Comparison of ENCODE assay signal across 11 cellular contexts in genomic region chr16:10122546-10122945, GRCh38. TPM values are rescaled to one million over a fixed set of nuclear protein-coding genes. Genes with fewer than 3 reads are reported as not detected.
DNase-seq lines count a peak whose midpoint lies in the region; ATAC-seq and TF ChIP-seq lines count a peak whose summit lies in the region.
"Had no signal": no experiment of that assay in that cellular context is flagged by ENCODE, and none has a peak within 500 bp of the region (broad histone marks: within the 10 kb centered on the region; RNA-seq: fewer than 3 reads in every experiment).

No MANE protein-coding gene starts in this region.

- no peak overlapping the region for H3K4me3 ChIP-seq in OCI-LY7 (ENCODE audit: low read depth, low read length, poor library complexity, severe bottlenecking)
- H3K4me3 ChIP-seq in thoracic aorta, result peak overlapping the region; percentile 46
- H3K4me3 ChIP-seq in H7 (ENCODE audit: insufficient read depth, low read depth, low read length), result no peak overlapping the region

- peak; percentile 3 for DNase-seq in activated CD4-positive, alpha-beta T cell treated with anti-CD3 and anti-CD28 coated beads for 48 hours
- no peak for DNase-seq in activated CD4-positive, alpha-beta T cell treated with anti-CD3 and anti-CD28 coated beads, Interleukin-2, amount 50 U/mL, for 4 hours
- DNase-seq in OCI-LY7 (ENCODE audit: low spot score) (no peak), endothelial cell (ENCODE audit: low spot score) (peak; percentile 30), thoracic aorta (ENCODE audit: low spot score) (no peak), H7 (no peak), activated T-cell treated with anti-CD3 and anti-CD28 coated beads for 4 hours (no peak), NCI-H128 (lab: John Stamatoyannopoulos, UW; ENCODE audit: unreplicated experiment) (no peak)
- DNase-seq: aorta; stimulated activated naive B cell treated with anti-CD40 and anti-IgM and Interleukin-4, amounts not matched to agents 10 μg/mL and 1 μg/mL and 100 μg/mL, for 72 hours had no signal

- H3K36me3 ChIP-seq in OCI-LY7 (ENCODE audit: insufficient read depth, low read length) (no peaks in the 10 kb centered on the region), thoracic aorta (no peaks in the 10 kb centered on the region), H7 (replicated peaks; ENCODE audit: control insufficient read depth, insufficient read depth, low read length) (no peaks in the 10 kb centered on the region)

- H3K27me3 Mint-ChIP-seq in endothelial cell (ENCODE audit: unreplicated experiment), result peaks cover 2% of the 10 kb centered on the region

- intact Hi-C loops in OCI-LY7 (cut with micrococcal nuclease; ENCODE audit: unreplicated experiment), result no loop called here

- H3K27me3 ChIP-seq in thoracic aorta (replicated peaks; ENCODE audit: insufficient read depth) (no peaks in the 10 kb centered on the region), H7 (ENCODE audit: control insufficient read depth, insufficient read depth, low read length) (no peaks in the 10 kb centered on the region)

- no peaks in the 10 kb centered on the region for H3K9me3 Mint-ChIP-seq in endothelial cell (ENCODE audit: unreplicated experiment)

- CTCF ChIA-PET in OCI-LY7 (lab: Charles Lee; ENCODE audit: unreplicated experiment), result no interaction called here

- POLR2A ChIA-PET in OCI-LY7 (lab: Charles Lee), result no interaction called here

- TF ChIP-seq CTCF in OCI-LY7 (conservative IDR thresholded peaks at IDR 0.05; ENCODE audit: low read length), result 0 out of 2 replicates have a peak, but pooled peaks have one; percentile 36
- TF ChIP-seq CTCF in endothelial cell (IDR thresholded peaks at IDR 0.05; ENCODE audit: unreplicated experiment), result peak; percentile 51
- TF ChIP-seq CTCF in thoracic aorta (IDR thresholded peaks at IDR 0.05), result peak; percentile 44

- H3K79me2 ChIP-seq in OCI-LY7 (ENCODE audit: insufficient read depth, low read depth, low read length), result no peaks in the 10 kb centered on the region

- no peaks in the 10 kb centered on the region for H3K36me3 Mint-ChIP-seq in endothelial cell (ENCODE audit: low read depth, unreplicated experiment)
- H3K36me3 Mint-ChIP-seq: stimulated activated naive B cell treated with anti-CD40 and anti-IgM and Interleukin-4, amounts not matched to agents 10 μg/mL and 1 μg/mL and 100 μg/mL, for 72 hours had no signal

- no peaks in the 10 kb centered on the region for H4K20me1 ChIP-seq in OCI-LY7 (ENCODE audit: insufficient read depth, low read length)

- H3K4me1 ChIP-seq in OCI-LY7 (ENCODE audit: insufficient read depth, low read length, poor library complexity, severe bottlenecking), result no peaks in the 10 kb centered on the region
- peaks cover 18 to 64% of the 10 kb centered on the region in 2 donors for H3K4me1 ChIP-seq in thoracic aorta (ENCODE audit: control insufficient read depth in 1 of 2, low read depth in 2 of 2)

- H3K9me2 ChIP-seq in OCI-LY7 (ENCODE audit: insufficient read depth, low read length), result no peaks in the 10 kb centered on the region

- H3K4me1 Mint-ChIP-seq in endothelial cell (ENCODE audit: unreplicated experiment), result no peaks in the 10 kb centered on the region
- H3K4me1 Mint-ChIP-seq: stimulated activated naive B cell treated with anti-CD40 and anti-IgM and Interleukin-4, amounts not matched to agents 10 μg/mL and 1 μg/mL and 100 μg/mL, for 72 hours had no signal

- ATAC-seq in thoracic aorta (ENCODE audit: insufficient number of reproducible peaks, low FRiP score, low read depth), result no peak

- H2AFZ ChIP-seq in OCI-LY7 (ENCODE audit: low read length), result no peak overlapping the region

- H3K4me2 ChIP-seq in OCI-LY7 (ENCODE audit: low read length), result no peak overlapping the region

- H3K9me3 ChIP-seq in OCI-LY7 (ENCODE audit: low read length), result no peaks in the 10 kb centered on the region
- H3K9me3 ChIP-seq in thoracic aorta, result no peaks in the 10 kb centered on the region

- no peak overlapping the region for H3K4me3 Mint-ChIP-seq in endothelial cell (ENCODE audit: unreplicated experiment)
- H3K4me3 Mint-ChIP-seq: stimulated activated naive B cell treated with anti-CD40 and anti-IgM and Interleukin-4, amounts not matched to agents 10 μg/mL and 1 μg/mL and 100 μg/mL, for 72 hours had no signal

- BruUV-seq in OCI-LY7 (replicated peaks; lab: Mats Ljungman, UMichigan), result no TSS peak

- no peak overlapping the region for H3K27ac ChIP-seq in OCI-LY7 (ENCODE audit: low read depth, low read length, poor library complexity, severe bottlenecking)
- H3K27ac ChIP-seq in thoracic aorta, result peak overlapping the region in 1 of 2 donors; percentile 41

- H3K27ac Mint-ChIP-seq in endothelial cell (ENCODE audit: unreplicated experiment), result no peak overlapping the region
- H3K27ac Mint-ChIP-seq: stimulated activated naive B cell treated with anti-CD40 and anti-IgM and Interleukin-4, amounts not matched to agents 10 μg/mL and 1 μg/mL and 100 μg/mL, for 72 hours had no signal

RNA-seq across cellular contexts. Expression of gene GRIN2A, which starts 59.7 kb away (rescaled TPM):
- total RNA-seq in OCI-LY7 (2014; rRNA removed; shearing (Covaris generic)), result not detected in 2 replicates
- total RNA-seq in OCI-LY7 (2022) (not detected in 2 replicates), endothelial cell (ENCODE audit: unreplicated experiment) (0.03 TPM), thoracic aorta (1 to 10 TPM in 1 of 2 donors, under 1 TPM in 1; 0.27 to 2.5 TPM)
- total RNA-seq in H7 (2014; rRNA removed; shearing (Covaris generic)), result 0.52 and 1.3 TPM in 2 replicates
- total RNA-seq: mononuclear cell had no signal

Comparison
In these comparisons a context has a peak if more than half of its experiments do, and no peak if none do; other contexts are left out.
1. DNase-seq: peak in activated CD4-positive, alpha-beta T cell treated with anti-CD3 and anti-CD28 coated beads for 48 hours (single experiment) and endothelial cell (single experiment); none in activated CD4-positive, alpha-beta T cell treated with anti-CD3 and anti-CD28 coated beads, Interleukin-2, amount 50 U/mL, for 4 hours (0 of 2), OCI-LY7 (single experiment), thoracic aorta (single experiment), H7 (single experiment), activated T-cell treated with anti-CD3 and anti-CD28 coated beads for 4 hours (single experiment) and NCI-H128 (single experiment).
2. Peak in every context shown above with its lines, with median percentiles within 50 percentile points of each other: CTCF ChIP-seq.